Comparison of ENCODE assay signal across 14 cellular contexts in the genomic region with DNA sequence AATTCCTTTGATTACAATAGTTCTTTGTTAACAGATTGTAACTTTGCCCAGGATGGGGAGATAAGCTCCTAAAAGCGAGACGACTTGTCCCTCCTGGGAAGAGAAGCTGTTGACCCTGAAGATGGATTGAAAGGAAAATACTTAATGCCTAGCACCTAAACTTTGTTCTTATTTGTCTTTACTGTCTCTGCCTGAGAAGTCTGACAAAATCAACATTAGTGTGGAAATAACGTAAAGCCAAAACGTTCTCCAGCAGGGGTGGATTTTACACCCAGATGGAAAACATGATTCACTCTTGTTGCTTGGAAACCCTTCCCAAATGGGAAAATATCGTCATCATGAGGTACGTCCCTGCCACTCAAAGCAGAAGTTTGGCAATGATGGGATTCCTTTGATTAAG.
DNase-seq lines count a peak whose midpoint lies in the region; ATAC-seq and TF ChIP-seq lines count a peak whose summit lies in the region.
"Had no signal": no experiment of that assay in that cellular context is flagged by ENCODE, and none has a peak within 500 bp of the region (broad histone marks: within the 10 kb centered on the region; RNA-seq: fewer than 3 reads in every experiment).

No MANE protein-coding gene starts in this region.

- H3K4me1 Mint-ChIP-seq in CD8-positive, alpha-beta memory T cell = no peaks in the 10 kb centered on the region
- H3K4me1 Mint-ChIP-seq: immature natural killer cell had no signal

- CTCF ChIA-PET in CD8-positive, alpha-beta memory T cell (lab: Charles Lee) = no interaction called here

- WGBS in psoas muscle, 3 donors = 21 to 26% (median 23%) methylated on average over 6 of the region's 6 CpGs

- H3K4me3 Mint-ChIP-seq in CD8-positive, alpha-beta memory T cell = no peak overlapping the region
- H3K4me3 Mint-ChIP-seq: immature natural killer cell, neural crest cell had no signal

- H3K27ac Mint-ChIP-seq in CD8-positive, alpha-beta memory T cell = no peak overlapping the region
- H3K27ac Mint-ChIP-seq: immature natural killer cell had no signal

- peaks cover 0 to 3% (median 0%) of the 10 kb centered on the region in 5 donors for H3K9me3 Mint-ChIP-seq in CD8-positive, alpha-beta memory T cell
- H3K9me3 Mint-ChIP-seq: neural crest cell had no signal

- ATAC-seq in psoas muscle = peak in 1 of 4 donors; percentile 56

- no peaks in the 10 kb centered on the region for H3K4me1 ChIP-seq in psoas muscle
- H3K4me1 ChIP-seq in CD8-positive, alpha-beta memory T cell (ENCODE audit: insufficient read depth, low read length) = no peaks in the 10 kb centered on the region

- DNase-seq in COLO829 (ENCODE audit: low spot score) = peak; percentile 37
- peak; percentile 7 for DNase-seq in amniotic stem cell (lab: John Stamatoyannopoulos, UW)
- DNase-seq in foreskin fibroblast = peak; percentile 47 to 77
- no peak for DNase-seq in psoas muscle
- no peak for DNase-seq in epidermal melanocyte (ENCODE audit: insufficient read length, low spot score)
- DNase-seq in CD8-positive, alpha-beta memory T cell = no peak
- DNase-seq in mucosa of gallbladder (ENCODE audit: low spot score) = no peak
- no peak for DNase-seq in mesenteric fat pad (ENCODE audit: low spot score)
- DNase-seq: activated CD4-positive, alpha-beta T cell treated with anti-CD3 and anti-CD28 coated beads, Interleukin-2, amount 50 U/mL, for 4 hours; activated naive CD4-positive, alpha-beta T cell treated with anti-CD3 and anti-CD28 coated beads, Interleukin-2, amount 50 U/mL, for 16 hours; immature natural killer cell; stimulated activated CD4-positive, alpha-beta T cell treated with anti-CD3 and anti-CD28 coated beads, Interleukin-4, amount 100 ng/mL, for 4 hours; T-helper 1 cell had no signal

- peaks cover 0 to 2% (median 0%) of the 10 kb centered on the region in 3 donors for H3K27me3 ChIP-seq in psoas muscle (ENCODE audit: insufficient read depth in 3 of 3, low read length in 2 of 3)
- H3K27me3 ChIP-seq in CD8-positive, alpha-beta memory T cell (ENCODE audit: insufficient read depth, low read length, poor library complexity, severe bottlenecking) = no peaks in the 10 kb centered on the region

- no peaks in the 10 kb centered on the region for H3K9me3 ChIP-seq in psoas muscle
- no peaks in the 10 kb centered on the region for H3K9me3 ChIP-seq in CD8-positive, alpha-beta memory T cell (ENCODE audit: low read length)

- peak overlapping the region; percentile 44 for H3K27ac ChIP-seq in psoas muscle
- no peak overlapping the region for H3K27ac ChIP-seq in CD8-positive, alpha-beta memory T cell (ENCODE audit: low read depth, low read length)

- intact Hi-C loops in psoas muscle (cut with DNase I) = no loop called here

- H3K4me3 ChIP-seq in foreskin fibroblast (ENCODE audit: low read depth in 1 of 2, low read length in 2 of 2) = no peak overlapping the region
- no peak overlapping the region for H3K4me3 ChIP-seq in psoas muscle
- H3K4me3 ChIP-seq in CD8-positive, alpha-beta memory T cell (ENCODE audit: low read length) = no peak overlapping the region

- H3K36me3 Mint-ChIP-seq in CD8-positive, alpha-beta memory T cell = no peaks in the 10 kb centered on the region
- H3K36me3 Mint-ChIP-seq: immature natural killer cell had no signal

- no peaks in the 10 kb centered on the region for H3K36me3 ChIP-seq in psoas muscle (ENCODE audit: insufficient read depth in 1 of 2, low read depth in 1 of 2)
- no peaks in the 10 kb centered on the region for H3K36me3 ChIP-seq in CD8-positive, alpha-beta memory T cell (ENCODE audit: insufficient read depth, low read length)

- H3K27me3 Mint-ChIP-seq in CD8-positive, alpha-beta memory T cell = peaks cover 3% of the 10 kb centered on the region in 2 donors

- TF ChIP-seq CTCF in foreskin fibroblast (IDR thresholded peaks at IDR 0.05; ENCODE audit: low read depth, low read length) = no peak
- no peak for TF ChIP-seq CTCF in psoas muscle (IDR thresholded peaks at IDR 0.05)

- POLR2A ChIA-PET in CD8-positive, alpha-beta memory T cell (lab: Charles Lee) = no interaction called here

Comparison
In these comparisons a context has a peak if more than half of its experiments do, and no peak if none do; other contexts are left out.
1. DNase-seq: peak in COLO829 (single experiment), amniotic stem cell (single experiment) and foreskin fibroblast (2 of 2); none in psoas muscle (0 of 2), epidermal melanocyte (single experiment), CD8-positive, alpha-beta memory T cell (0 of 5), mucosa of gallbladder (single experiment) and mesenteric fat pad (single experiment).